Comparison of ENCODE assay signal across 17 cellular contexts in genomic region chr12:102343361-102344121, GRCh38.
DNase-seq lines count a peak whose midpoint lies in the region; ATAC-seq, FAIRE-seq and TF ChIP-seq lines count a peak whose summit lies in the region.
"Had no signal": no experiment of that assay in that cellular context is flagged by ENCODE, and none has a peak within 500 bp of the region (broad histone marks: within the 10 kb centered on the region; RNA-seq: fewer than 3 reads in every experiment).

No MANE protein-coding gene starts in this region.

- H3K4me3 ChIP-seq in psoas muscle (no peak overlapping the region), small intestine (ENCODE audit: low read depth in 1 of 2, low read length in 2 of 2) (no peak overlapping the region)
- H3K4me3 ChIP-seq: GM12878, HAP-1 had no signal

- H3K9me3 ChIP-seq in psoas muscle: no peaks in the 10 kb centered on the region
- H3K9me3 ChIP-seq in small intestine (ENCODE audit: control insufficient read depth, low read depth): no peaks in the 10 kb centered on the region
- H3K9me3 ChIP-seq: HAP-1 had no signal

- H3K27ac ChIP-seq in psoas muscle (peak overlapping the region; percentile 62), small intestine (ENCODE audit: low read depth in 1 of 2, low read length in 1 of 2) (no peak overlapping the region)

- ATAC-seq in esophagus mucosa (peak; percentile 86), psoas muscle (no peak), HG03025 (IDR thresholded peaks at IDR 0.05; ENCODE audit: low FRiP score, unreplicated experiment) (no peak)
- ATAC-seq: activated CD8-positive, alpha-beta memory T cell treated with anti-CD3 and anti-CD28 coated beads, Interleukin-2, amount 10 ng/mL, durations not matched to agents 7 days and 5 days; GM12878; stimulated activated memory B cell treated with anti-CD40 and anti-IgM and Interleukin-4, amounts not matched to agents 10 μg/mL and 1 μg/mL and 100 μg/mL, for 72 hours had no signal

- H3K27me3 ChIP-seq in psoas muscle (ENCODE audit: insufficient read depth in 3 of 3, low read length in 2 of 3) (no peaks in the 10 kb centered on the region), small intestine (ENCODE audit: control insufficient read depth in 2 of 2, insufficient read depth in 2 of 2, low read length in 2 of 2) (no peaks in the 10 kb centered on the region)

- TF ChIP-seq CTCF in psoas muscle (IDR thresholded peaks at IDR 0.05): no peak

- intact Hi-C loops in psoas muscle (cut with DNase I): loop anchor here (5.0 to 10.0 kb wide), 2 partner anchors 139 to 141 kb away; partner anchors contain the start of gene IGF1 (in 2 of the 2)

- H3K36me3 ChIP-seq in psoas muscle (ENCODE audit: insufficient read depth in 1 of 2, low read depth in 1 of 2) (no peaks in the 10 kb centered on the region), small intestine (ENCODE audit: control insufficient read depth in 2 of 2, insufficient read depth in 2 of 2, low read length in 2 of 2) (no peaks in the 10 kb centered on the region)
- H3K36me3 ChIP-seq: HAP-1 had no signal

- no peak for FAIRE-seq in small intestine (lab: Jason Lieb, UNC)
- FAIRE-seq: GM12878, RCC 7860, urothelium cell line had no signal

- DNase-seq in ELF-1 (ENCODE audit: low read depth, low spot score) (peak; percentile 5), NCI-H82 treated with DMSO at 0.1 percent for 48 hours (lab: John Stamatoyannopoulos, UW; ENCODE audit: unreplicated experiment) (peak; percentile 86), psoas muscle (no peak), small intestine (no peak)
- DNase-seq in stimulated activated CD4-positive, alpha-beta T cell treated with anti-CD3 and anti-CD28 coated beads, Interleukin-4, amount 100 ng/mL, for 4 hours: no peak
- DNase-seq: activated B cell treated with CpG ODN at 0.5 μM for 24 hours; activated CD8-positive, alpha-beta memory T cell treated with anti-CD3 and anti-CD28 coated beads, Interleukin-2, amount 10 ng/mL, durations not matched to agents 7 days and 5 days; activated naive CD4-positive, alpha-beta T cell; NCI-H1417 treated with DMSO at 0.1 percent for 48 hours; occipital lobe had no signal

- 81 to 92% (median 90%) methylated on average over 1 of the region's 1 CpG for WGBS in psoas muscle, 3 donors
- WGBS in small intestine, 3 donors: 82 to 98% (median 83%) methylated on average over 1 of the region's 1 CpG

- H3K4me1 ChIP-seq in psoas muscle (peaks cover 26% of the 10 kb centered on the region), small intestine (ENCODE audit: control insufficient read depth in 2 of 2, insufficient read depth in 1 of 2, low read depth in 1 of 2, low read length in 1 of 2) (no peaks in the 10 kb centered on the region)
- H3K4me1 ChIP-seq: HAP-1 had no signal

Comparison
In these comparisons a context has a peak if more than half of its experiments do, and no peak if none do; other contexts are left out.
1. DNase-seq: peak in ELF-1 (single experiment) and NCI-H82 treated with DMSO at 0.1 percent for 48 hours (single experiment); none in psoas muscle (0 of 2), stimulated activated CD4-positive, alpha-beta T cell treated with anti-CD3 and anti-CD28 coated beads, Interleukin-4, amount 100 ng/mL, for 4 hours (0 of 2) and small intestine (single experiment).